In genomic region chr13:21330126-21330861, GRCh38 we compare ENCODE assay signal across 9 cellular contexts.
DNase-seq lines count a peak whose midpoint lies in the region; ATAC-seq and TF ChIP-seq lines count a peak whose summit lies in the region.
"Had no signal": no experiment of that assay in that cellular context is flagged by ENCODE, and none has a peak within 500 bp of the region (broad histone marks: within the 10 kb centered on the region; RNA-seq: fewer than 3 reads in every experiment).

No MANE protein-coding gene starts in this region.

- H3K9me3 Mint-ChIP-seq in activated T-helper 17 cell treated with anti-CD3 and anti-CD28 coated beads, Interleukin-2, amount 50 U/mL, for 72 hours: no peaks in the 10 kb centered on the region
- no peaks in the 10 kb centered on the region for H3K9me3 Mint-ChIP-seq in type B pancreatic cell

- H3K36me3 Mint-ChIP-seq in activated T-helper 17 cell treated with anti-CD3 and anti-CD28 coated beads, Interleukin-2, amount 50 U/mL, for 72 hours (ENCODE audit: low read depth): no peaks in the 10 kb centered on the region
- H3K36me3 Mint-ChIP-seq in type B pancreatic cell: no peaks in the 10 kb centered on the region

- DNase-seq in GM12864 (ENCODE audit: low read depth) (peak; percentile 39), type B pancreatic cell (ENCODE audit: extremely low spot score, unreplicated experiment) (no peak), lower lobe of right lung (no peak), sciatic nerve (ENCODE audit: low spot score) (no peak), DMS 273 (lab: John Stamatoyannopoulos, UW; ENCODE audit: unreplicated experiment) (no peak)

- H3K4me3 Mint-ChIP-seq in activated T-helper 17 cell treated with anti-CD3 and anti-CD28 coated beads, Interleukin-2, amount 50 U/mL, for 72 hours: peak overlapping the region; percentile 21
- H3K4me3 Mint-ChIP-seq in type B pancreatic cell: no peak overlapping the region

- no peaks in the 10 kb centered on the region for H3K4me1 ChIP-seq in lower lobe of right lung

- H3K27me3 Mint-ChIP-seq in activated T-helper 17 cell treated with anti-CD3 and anti-CD28 coated beads, Interleukin-2, amount 50 U/mL, for 72 hours: no peaks in the 10 kb centered on the region
- H3K27me3 Mint-ChIP-seq in type B pancreatic cell: peaks cover 12% of the 10 kb centered on the region

- no peaks in the 10 kb centered on the region for H3K36me3 ChIP-seq in lower lobe of right lung

- no peak overlapping the region for H3K27ac ChIP-seq in lower lobe of right lung
- H3K27ac ChIP-seq: VCaP had no signal

- no peaks in the 10 kb centered on the region for H3K9me3 ChIP-seq in lower lobe of right lung

- H3K4me1 Mint-ChIP-seq in activated T-helper 17 cell treated with anti-CD3 and anti-CD28 coated beads, Interleukin-2, amount 50 U/mL, for 72 hours: peaks cover 21% of the 10 kb centered on the region
- peaks cover 14% of the 10 kb centered on the region for H3K4me1 Mint-ChIP-seq in type B pancreatic cell (ENCODE audit: unreplicated experiment)

- intact Hi-C loops in lower lobe of right lung (cut with DNase I): no loop called here
- intact Hi-C loops in sciatic nerve (cut with DNase I): no loop called here

- ATAC-seq in GM19395 (IDR thresholded peaks at IDR 0.05; ENCODE audit: unreplicated experiment) (peak; percentile 86), HG03064 (IDR thresholded peaks at IDR 0.05; ENCODE audit: low read depth, unreplicated experiment) (peak; percentile 72), lower lobe of right lung (no peak), sciatic nerve (no peak)
- ATAC-seq in activated T-helper 17 cell treated with anti-CD3 and anti-CD28 coated beads, Interleukin-2, amount 50 U/mL, for 72 hours (replicated peaks): peak; percentile 70

- TF ChIP-seq CTCF in GM12864 (IDR thresholded peaks at IDR 0.05; ENCODE audit: low read depth, low read length, missing control alignments): no peak
- no peak for TF ChIP-seq CTCF in type B pancreatic cell (conservative IDR thresholded peaks at IDR 0.05)
- TF ChIP-seq CTCF in lower lobe of right lung (IDR thresholded peaks at IDR 0.05): no peak

- peak overlapping the region; percentile 53 for H3K27ac Mint-ChIP-seq in activated T-helper 17 cell treated with anti-CD3 and anti-CD28 coated beads, Interleukin-2, amount 50 U/mL, for 72 hours
- H3K27ac Mint-ChIP-seq in type B pancreatic cell: no peak overlapping the region

- no peaks in the 10 kb centered on the region for H3K27me3 ChIP-seq in lower lobe of right lung (ENCODE audit: low read depth)

- H3K4me3 ChIP-seq in GM12864 (ENCODE audit: low read depth, low read length): peak overlapping the region; percentile 8; the same call in 1 of the 2 replicates
- H3K4me3 ChIP-seq in lower lobe of right lung: no peak overlapping the region

Comparison
In these comparisons a context has a peak if more than half of its experiments do, and no peak if none do; other contexts are left out.
1. ATAC-seq: peak in GM19395 (single experiment), HG03064 (single experiment) and activated T-helper 17 cell treated with anti-CD3 and anti-CD28 coated beads, Interleukin-2, amount 50 U/mL, for 72 hours (single experiment); none in lower lobe of right lung (0 of 2) and sciatic nerve (single experiment).